Comparison of ENCODE assay signal across 16 cellular contexts in the genomic region with DNA sequence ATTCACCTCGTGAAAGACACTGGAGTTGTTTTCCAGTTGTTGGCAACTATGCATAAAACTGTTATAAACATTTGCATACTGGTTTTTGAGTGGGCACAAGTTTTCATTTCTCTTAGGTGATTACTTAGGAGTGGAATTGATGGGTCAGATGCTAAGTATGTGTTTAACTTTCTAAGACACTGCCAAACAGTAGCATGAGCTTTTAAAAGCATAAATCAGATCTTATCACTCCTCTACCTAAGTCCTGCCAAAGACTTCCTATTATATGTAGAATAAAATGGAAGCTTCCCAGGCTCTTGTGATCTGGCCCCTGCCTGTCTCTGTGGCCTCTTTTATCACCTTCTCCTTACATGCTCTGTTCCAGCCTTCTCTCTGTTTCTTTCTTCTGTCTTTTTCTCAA.
DNase-seq lines count a peak whose midpoint lies in the region; ATAC-seq and TF ChIP-seq lines count a peak whose summit lies in the region.
"Had no signal": no experiment of that assay in that cellular context is flagged by ENCODE, and none has a peak within 500 bp of the region (broad histone marks: within the 10 kb centered on the region; RNA-seq: fewer than 3 reads in every experiment).

No MANE protein-coding gene starts in this region.

- no TSS peak for BruUV-seq in PC-3 (replicated peaks; lab: Mats Ljungman, UMichigan)

- H3K27ac ChIP-seq in PC-3 (ENCODE audit: low read length), result no peak overlapping the region
- H3K27ac ChIP-seq: C4-2B, GM23248, HL-60 had no signal

- peak; percentile 9 for DNase-seq in ELR (ENCODE audit: low read depth)
- DNase-seq in PC-3, result no peak
- peak; percentile 17 for DNase-seq in amniotic epithelial cell (ENCODE audit: low read depth)
- no peak for DNase-seq in NCI-H510A treated with DMSO at 0.1 percent for 48 hours (lab: John Stamatoyannopoulos, UW)
- no peak for DNase-seq in stimulated activated CD4-positive, alpha-beta T cell treated with anti-CD3 and anti-CD28 coated beads, Interleukin-1b, Interleukin-23, amount 100 ng/mL, for 48 hours
- DNase-seq: BE2C; CD4-positive, alpha-beta memory T cell; DMS79; GF-D8; GM23248; KBM-7 had no signal

- no peak for TF ChIP-seq CTCF in PC-3 (conservative IDR thresholded peaks at IDR 0.05; ENCODE audit: low read depth, low read length)

- H3K27me3 ChIP-seq in PC-3 (ENCODE audit: low read length), result no peaks in the 10 kb centered on the region

- H4K20me1 ChIP-seq in PC-3 (ENCODE audit: low read length), result no peaks in the 10 kb centered on the region

- no peak overlapping the region for H3K9ac ChIP-seq in PC-3 (ENCODE audit: low read length)
- H3K9ac ChIP-seq: GM23248 had no signal

- no peaks in the 10 kb centered on the region for H3K79me2 ChIP-seq in PC-3 (ENCODE audit: low read length)

- H3F3A ChIP-seq in PC-3 (ENCODE audit: low read length, unreplicated experiment), result no peaks in the 10 kb centered on the region

- H3K4me3 ChIP-seq in PC-3 (ENCODE audit: low read length), result no peak overlapping the region
- H3K4me3 ChIP-seq: GM23248 had no signal

- H3K4me1 ChIP-seq in PC-3 (ENCODE audit: insufficient read depth, low read length), result no peaks in the 10 kb centered on the region
- H3K4me1 ChIP-seq: BE2C had no signal

- H2AFZ ChIP-seq in PC-3 (ENCODE audit: low read length), result no peak overlapping the region
- H2AFZ ChIP-seq: GM23248 had no signal

- no peak overlapping the region for H3K4me2 ChIP-seq in PC-3 (ENCODE audit: low read length)

- peak; percentile 63 for ATAC-seq in PC-3
- no peak for ATAC-seq in HG02763 (IDR thresholded peaks at IDR 0.05; ENCODE audit: unreplicated experiment)
- ATAC-seq in GM18907 (IDR thresholded peaks at IDR 0.05; ENCODE audit: unreplicated experiment), result no peak
- ATAC-seq: HCT116 had no signal

- no peaks in the 10 kb centered on the region for H3K9me2 ChIP-seq in PC-3 (replicated peaks; ENCODE audit: low read length)

- CTCF ChIA-PET in PC-3 (lab: Charles Lee), result no interaction called here

- no peaks in the 10 kb centered on the region for H3K9me3 ChIP-seq in PC-3 (ENCODE audit: low read length)
- H3K9me3 ChIP-seq: BE2C had no signal

- no peaks in the 10 kb centered on the region for H3K36me3 ChIP-seq in PC-3 (ENCODE audit: low read depth, low read length)
- H3K36me3 ChIP-seq: BE2C had no signal

- POLR2A ChIA-PET in PC-3 (lab: Charles Lee; ENCODE audit: unreplicated experiment), result no interaction called here

- intact Hi-C loops in PC-3 (cut with micrococcal nuclease), result no loop called here

Comparison
In these comparisons a context has a peak if more than half of its experiments do, and no peak if none do; other contexts are left out.
1. DNase-seq: peak in ELR (single experiment) and amniotic epithelial cell (single experiment); none in PC-3 (single experiment), NCI-H510A treated with DMSO at 0.1 percent for 48 hours (single experiment) and stimulated activated CD4-positive, alpha-beta T cell treated with anti-CD3 and anti-CD28 coated beads, Interleukin-1b, Interleukin-23, amount 100 ng/mL, for 48 hours (single experiment).